Comparison of ENCODE assay signal across 1 cellular context in genomic region chr6:33454009-33454946, GRCh38.
TF ChIP-seq lines count a peak whose summit lies in the region.

Gene ZBTB9, plus strand, starts transcription at chr6:33454576. Its CDS starts 525 bp downstream, at chr6:33455101.

TF ChIP-seq in HepG2, 621 proteins besides CTCF, POLR2A, EP300 and RAD21 (continued from another document and continues in another):
- no peak for TF ChIP-seq KIAA2018 (CRISPR knock-in tag; IDR thresholded peaks at IDR 0.05; ENCODE audit: borderline replicate concordance)
- TF ChIP-seq DNMT3B (CRISPR knock-in tag; conservative IDR thresholded peaks at IDR 0.05), result peak; percentile 70; the same call in 1 of the 2 replicates
- TF ChIP-seq ZNF883 (CRISPR knock-in tag; IDR thresholded peaks at IDR 0.05; ENCODE audit: not compliant biosample characterization), result peak; percentile 86
- peak; percentile 96; the same call in 1 of the 2 replicates for TF ChIP-seq KAT7 (CRISPR knock-in tag; IDR thresholded peaks at IDR 0.05; ENCODE audit: borderline replicate concordance)
- TF ChIP-seq ZNF607 (CRISPR knock-in tag; IDR thresholded peaks at IDR 0.05; ENCODE audit: borderline replicate concordance), result peak; percentile 93
- peak; percentile 78; the same call in 1 of the 2 replicates for TF ChIP-seq ZNF580 (CRISPR knock-in tag; IDR thresholded peaks at IDR 0.05; ENCODE audit: borderline replicate concordance, low read depth)
- no peak for TF ChIP-seq ZSCAN12 (CRISPR knock-in tag; IDR thresholded peaks at IDR 0.05)
- TF ChIP-seq PHB2 (IDR thresholded peaks at IDR 0.05; ENCODE audit: partially characterized antibody), result no peak
- TF ChIP-seq TRAFD1 (CRISPR knock-in tag; IDR thresholded peaks at IDR 0.05; ENCODE audit: borderline replicate concordance), result peak; percentile 86; the same call in 1 of the 2 replicates
- TF ChIP-seq RBAK (CRISPR knock-in tag; IDR thresholded peaks at IDR 0.05), result 0 out of 2 replicates have a peak, but pooled peaks have one; percentile 42
- TF ChIP-seq KMT2B (CRISPR knock-in tag; IDR thresholded peaks at IDR 0.05), result peak; percentile 96
- TF ChIP-seq ZNF30 (CRISPR knock-in tag; IDR thresholded peaks at IDR 0.05), result no peak
- peak; percentile 4; the same call in 1 of the 2 replicates for TF ChIP-seq BHLHE40 (IDR thresholded peaks at IDR 0.05; ENCODE audit: low read length)
- TF ChIP-seq ZFP82 (CRISPR knock-in tag; IDR thresholded peaks at IDR 0.05; ENCODE audit: borderline replicate concordance), result 0 out of 2 replicates have a peak, but pooled peaks have one; percentile 23
- no peak for TF ChIP-seq GLMP (CRISPR knock-in tag; IDR thresholded peaks at IDR 0.05; ENCODE audit: borderline replicate concordance)
- peak; percentile 97 for TF ChIP-seq ZNF343 (CRISPR knock-in tag; IDR thresholded peaks at IDR 0.05)
- TF ChIP-seq ZBTB14 (CRISPR knock-in tag; IDR thresholded peaks at IDR 0.05), result no peak
- peak; percentile 45; the same call in 1 of the 2 replicates for TF ChIP-seq NKX3-1 (CRISPR knock-in tag; IDR thresholded peaks at IDR 0.05)
- peak; percentile 93 for TF ChIP-seq ZNF629 (CRISPR knock-in tag; conservative IDR thresholded peaks at IDR 0.05)
- no peak for TF ChIP-seq ZNF660 (CRISPR knock-in tag; IDR thresholded peaks at IDR 0.05; ENCODE audit: borderline replicate concordance, low read depth)
- TF ChIP-seq ZNF18 (CRISPR knock-in tag; IDR thresholded peaks at IDR 0.05; ENCODE audit: insufficient replicate concordance), result peak; percentile 78
- peak; percentile 95 for TF ChIP-seq ARID2 (CRISPR knock-in tag; IDR thresholded peaks at IDR 0.05; ENCODE audit: borderline replicate concordance)
- peak; percentile 63; the same call in 1 of the 2 replicates for TF ChIP-seq ZNF562 (CRISPR knock-in tag; IDR thresholded peaks at IDR 0.05; ENCODE audit: borderline replicate concordance)
- TF ChIP-seq ZNF235 (CRISPR knock-in tag; IDR thresholded peaks at IDR 0.05; ENCODE audit: borderline replicate concordance), result no peak; the same call in 1 of the 2 replicates
- TF ChIP-seq ZZZ3 (CRISPR knock-in tag; IDR thresholded peaks at IDR 0.05; ENCODE audit: borderline replicate concordance), result peak; percentile 90; the same call in 1 of the 2 replicates
- peak; percentile 89 for TF ChIP-seq TBX2 (CRISPR knock-in tag; IDR thresholded peaks at IDR 0.05; ENCODE audit: borderline replicate concordance)
- TF ChIP-seq KMT2A (CRISPR knock-in tag; IDR thresholded peaks at IDR 0.05), result peak; percentile 91
- TF ChIP-seq NFAT5 (CRISPR knock-in tag; IDR thresholded peaks at IDR 0.05), result peak; percentile 74; the same call in 1 of the 2 replicates
- peak; percentile 98 for TF ChIP-seq YEATS2 (CRISPR knock-in tag; IDR thresholded peaks at IDR 0.05; ENCODE audit: borderline replicate concordance)
- TF ChIP-seq ZNF274 (CRISPR knock-in tag; IDR thresholded peaks at IDR 0.05), result no peak
- no peak; the same call in 1 of the 2 replicates for TF ChIP-seq CHD2 (IDR thresholded peaks at IDR 0.05; ENCODE audit: low read depth, low read length)
- TF ChIP-seq E2F1 (CRISPR knock-in tag; IDR thresholded peaks at IDR 0.05), result 0 out of 2 replicates have a peak, but pooled peaks have one; percentile 50
